Comparison of ENCODE assay signal across 10 cellular contexts in genomic region chr6:3282461-3283236, GRCh38. TPM values are rescaled to one million over a fixed set of nuclear protein-coding genes. Genes with fewer than 3 reads are reported as not detected.
DNase-seq lines count a peak whose midpoint lies in the region; FAIRE-seq and TF ChIP-seq lines count a peak whose summit lies in the region.
"Had no signal": no experiment of that assay in that cellular context is flagged by ENCODE, and none has a peak within 500 bp of the region (broad histone marks: within the 10 kb centered on the region; RNA-seq: fewer than 3 reads in every experiment).

No MANE protein-coding gene starts in this region.

- H3K4me2 ChIP-seq in hepatocyte (no peak overlapping the region), smooth muscle cell (peak overlapping the region; percentile 69)

- H3K9me2 ChIP-seq in hepatocyte (replicated peaks; ENCODE audit: insufficient read depth), result no peaks in the 10 kb centered on the region

- 93% methylated on average over 20 of the region's 20 CpGs for WGBS in HUES64
- WGBS in hepatocyte (ENCODE audit: low lambda C conversion rate, missing lambda C conversion rate), result 93% methylated on average over 20 of the region's 20 CpGs
- WGBS in smooth muscle cell (ENCODE audit: low lambda C conversion rate), result 97% methylated on average over 20 of the region's 20 CpGs

- H3K4me1 ChIP-seq in HUES64 (ENCODE audit: insufficient read depth, low read length) (peaks cover 23% of the 10 kb centered on the region), hepatocyte (ENCODE audit: insufficient read depth) (no peaks in the 10 kb centered on the region), smooth muscle cell (ENCODE audit: low read depth) (peaks cover 17% of the 10 kb centered on the region)

- H3K36me3 ChIP-seq in HUES64 (ENCODE audit: insufficient read depth, low read length) (peaks cover 14% of the 10 kb centered on the region; the same call in 1 of the 2 replicates), bronchial epithelial cell (ENCODE audit: control insufficient read depth, insufficient read depth, low read length) (peaks cover 16% of the 10 kb centered on the region), hepatocyte (replicated peaks; ENCODE audit: insufficient read depth, low read depth) (no peaks in the 10 kb centered on the region), smooth muscle cell (ENCODE audit: low read depth) (no peaks in the 10 kb centered on the region)

- no peak for DNase-seq in bronchial epithelial cell (ENCODE audit: low read depth)
- no peak for DNase-seq in hepatocyte (ENCODE audit: low spot score)
- no peak for DNase-seq in smooth muscle cell (lab: John Stamatoyannopoulos, UW; ENCODE audit: unreplicated experiment)
- no peak for DNase-seq in HPDE6-E6E7 (ENCODE audit: extremely low spot score)
- DNase-seq in glomerular visceral epithelial cell (ENCODE audit: extremely low spot score), result no peak
- DNase-seq in cerebellar cortex (ENCODE audit: low spot score), result no peak
- no peak for DNase-seq in effector CD8-positive, alpha-beta T cell (lab: John Stamatoyannopoulos, UW)
- DNase-seq: MM.1S had no signal

- H3K4me3 ChIP-seq in HUES64 (ENCODE audit: low read length) (no peak overlapping the region), bronchial epithelial cell (ENCODE audit: low read depth, low read length) (no peak overlapping the region), hepatocyte (no peak overlapping the region), smooth muscle cell (no peak overlapping the region)

- FAIRE-seq in bronchial epithelial cell (lab: Jason Lieb, UNC), result peak; percentile 47

- H2AFZ ChIP-seq in hepatocyte (no peak overlapping the region), smooth muscle cell (ENCODE audit: low read depth) (no peak overlapping the region)

- H3K9me3 ChIP-seq in HUES64 (ENCODE audit: insufficient read depth, low read depth, low read length) (no peaks in the 10 kb centered on the region), hepatocyte (ENCODE audit: low read depth) (no peaks in the 10 kb centered on the region), smooth muscle cell (replicated peaks; ENCODE audit: low read depth) (no peaks in the 10 kb centered on the region)

- peaks cover 8% of the 10 kb centered on the region for H3F3A ChIP-seq in smooth muscle cell (ENCODE audit: low read depth)

- H4K20me1 ChIP-seq in hepatocyte (ENCODE audit: insufficient read depth, poor library complexity, severe bottlenecking) (no peaks in the 10 kb centered on the region), smooth muscle cell (ENCODE audit: low read depth) (peaks cover 17% of the 10 kb centered on the region)

- H3K27me3 ChIP-seq in HUES64 (ENCODE audit: insufficient read depth, low read length) (no peaks in the 10 kb centered on the region), bronchial epithelial cell (ENCODE audit: control insufficient read depth, insufficient read depth, low read length) (no peaks in the 10 kb centered on the region), hepatocyte (no peaks in the 10 kb centered on the region), smooth muscle cell (ENCODE audit: low read depth) (no peaks in the 10 kb centered on the region)

- TF ChIP-seq CTCF in bronchial epithelial cell (IDR thresholded peaks at IDR 0.05; ENCODE audit: insufficient read depth, low read length, severe bottlenecking), result no peak
- no peak for TF ChIP-seq CTCF in hepatocyte (IDR thresholded peaks at IDR 0.05; ENCODE audit: poor library complexity)
- TF ChIP-seq CTCF in smooth muscle cell (IDR thresholded peaks at IDR 0.05; ENCODE audit: borderline replicate concordance, insufficient read depth, poor library complexity, severe bottlenecking), result no peak

- H3K9ac ChIP-seq in HUES64 (ENCODE audit: low read depth, low read length) (no peak overlapping the region), smooth muscle cell (ENCODE audit: low read depth) (no peak overlapping the region)

- H3K27ac ChIP-seq in HUES64 (ENCODE audit: low read depth, low read length) (peak overlapping the region; percentile 34), hepatocyte (peak overlapping the region; percentile 14), smooth muscle cell (ENCODE audit: low read depth) (no peak overlapping the region)
- H3K27ac ChIP-seq: C4-2B had no signal

- no peaks in the 10 kb centered on the region for H3K79me2 ChIP-seq in hepatocyte
- no peaks in the 10 kb centered on the region for H3K79me2 ChIP-seq in smooth muscle cell (ENCODE audit: low read depth)

RNA-seq across cellular contexts. Expression of gene PSMG4, which starts 23.9 kb away (rescaled TPM):
- polyA plus RNA-seq in HUES64 (2013, experiment 1 of 2), result 28.6 TPM
- polyA plus RNA-seq in HUES64 (2013, experiment 2 of 2), result 34.4 TPM
- total RNA-seq in bronchial epithelial cell (15.5 and 34.2 TPM in 2 replicates), hepatocyte (8.1 and 15.5 TPM in 2 replicates), smooth muscle cell (12.5 TPM in 2 replicates)
- polyA plus RNA-seq in hepatocyte (26.4 and 28.1 TPM in 2 replicates), smooth muscle cell (10.9 and 11.5 TPM in 2 replicates)

RNA-seq across cellular contexts. Expression of gene TUBB2B, which starts 55.2 kb away (rescaled TPM):
- polyA plus RNA-seq in HUES64 (2013, experiment 1 of 2), result 576 TPM
- polyA plus RNA-seq in HUES64 (2013, experiment 2 of 2), result 669 TPM
- total RNA-seq in bronchial epithelial cell (under 0.01 and 2.2 TPM in 2 replicates), hepatocyte (72.0 and 72.2 TPM in 2 replicates), smooth muscle cell (55.7 and 62.1 TPM in 2 replicates)
- polyA plus RNA-seq in hepatocyte (31.2 and 36.4 TPM in 2 replicates), smooth muscle cell (22.7 and 52.2 TPM in 2 replicates)

Comparison
In these comparisons a context has a peak if more than half of its experiments do, and no peak if none do; other contexts are left out.
1. RNA of gene TUBB2B, which starts 55.2 kb away (total RNA-seq): 72.0 to 72.2 TPM in hepatocyte and 55.7 to 62.1 TPM in smooth muscle cell; under 0.01 to 2.2 TPM in bronchial epithelial cell; every median in the first group is over 10 times any median in the second.